In the genomic region with DNA sequence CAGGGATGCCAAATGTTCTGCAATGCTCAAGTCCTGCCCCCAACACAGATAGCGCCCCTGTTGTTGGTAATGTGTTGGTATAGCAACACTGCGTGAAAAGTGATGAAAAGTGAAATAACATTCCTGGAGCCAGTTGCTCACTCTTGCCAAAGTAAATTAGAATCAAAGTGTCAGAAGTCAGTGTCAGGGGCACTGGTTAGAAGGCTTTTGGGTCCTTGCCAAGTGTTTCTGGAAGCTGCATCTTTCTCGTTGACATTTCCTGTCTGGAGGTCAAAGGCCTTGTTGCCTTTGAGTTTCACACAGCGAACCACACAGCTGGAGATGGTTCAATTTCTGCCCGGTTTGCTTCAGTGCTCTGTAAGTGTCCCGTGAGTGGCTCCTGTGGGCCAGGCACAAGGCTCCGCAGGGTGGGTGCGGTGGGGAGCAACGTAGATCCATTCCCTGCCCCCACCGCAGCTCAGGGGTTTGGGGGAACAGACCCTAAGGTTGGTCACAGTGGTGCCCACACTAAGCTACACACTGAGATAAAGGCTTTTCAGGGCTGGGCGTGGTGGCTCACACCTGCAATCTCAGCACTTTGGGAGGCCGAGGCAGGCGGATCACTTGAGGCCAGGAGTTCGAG, we compare ENCODE assay signal across 1 cellular context.
TF ChIP-seq lines count a peak whose summit lies in the region.

No MANE protein-coding gene starts in this region.

TF ChIP-seq in HepG2, 621 proteins besides CTCF, POLR2A, EP300 and RAD21 (continued from another document and continues in another):
- TF ChIP-seq, protein P1, sequence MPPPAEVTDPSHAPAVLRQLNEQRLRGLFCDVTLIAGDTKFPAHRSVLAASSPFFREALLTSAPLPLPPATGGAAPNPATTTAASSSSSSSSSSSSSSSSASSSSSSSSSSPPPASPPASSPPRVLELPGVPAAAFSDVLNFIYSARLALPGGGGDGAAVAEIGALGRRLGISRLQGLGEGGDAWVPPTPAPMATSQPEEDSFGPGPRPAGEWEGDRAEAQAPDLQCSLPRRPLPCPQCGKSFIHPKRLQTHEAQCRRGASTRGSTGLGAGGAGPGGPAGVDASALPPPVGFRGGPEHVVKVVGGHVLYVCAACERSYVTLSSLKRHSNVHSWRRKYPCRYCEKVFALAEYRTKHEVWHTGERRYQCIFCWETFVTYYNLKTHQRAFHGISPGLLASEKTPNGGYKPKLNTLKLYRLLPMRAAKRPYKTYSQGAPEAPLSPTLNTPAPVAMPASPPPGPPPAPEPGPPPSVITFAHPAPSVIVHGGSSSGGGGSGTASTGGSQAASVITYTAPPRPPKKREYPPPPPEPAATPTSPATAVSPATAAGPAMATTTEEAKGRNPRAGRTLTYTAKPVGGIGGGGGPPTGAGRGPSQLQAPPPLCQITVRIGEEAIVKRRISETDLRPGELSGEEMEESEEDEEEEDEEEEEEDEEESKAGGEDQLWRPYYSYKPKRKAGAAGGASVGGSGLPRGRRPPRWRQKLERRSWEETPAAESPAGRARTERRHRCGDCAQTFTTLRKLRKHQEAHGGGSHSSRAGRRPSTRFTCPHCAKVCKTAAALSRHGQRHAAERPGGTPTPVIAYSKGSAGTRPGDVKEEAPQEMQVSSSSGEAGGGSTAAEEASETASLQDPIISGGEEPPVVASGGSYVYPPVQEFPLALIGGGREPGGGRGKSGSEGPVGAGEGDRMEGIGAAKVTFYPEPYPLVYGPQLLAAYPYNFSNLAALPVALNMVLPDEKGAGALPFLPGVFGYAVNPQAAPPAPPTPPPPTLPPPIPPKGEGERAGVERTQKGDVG (CRISPR knock-in tag; IDR thresholded peaks at IDR 0.05; ENCODE audit: borderline replicate concordance): peak; percentile 88
- TF ChIP-seq SSRP1 (CRISPR knock-in tag; IDR thresholded peaks at IDR 0.05) (peak; percentile 68; the same call in 1 of the 2 replicates), MEIS1 (CRISPR knock-in tag; IDR thresholded peaks at IDR 0.05; ENCODE audit: borderline replicate concordance) (peak; percentile 91; the same call in 1 of the 2 replicates), ZNF672 (CRISPR knock-in tag; IDR thresholded peaks at IDR 0.05) (no peak), SMC3 (IDR thresholded peaks at IDR 0.05; ENCODE audit: low read length) (peak; percentile 27; the same call in 1 of the 2 replicates), FOXC1 (CRISPR knock-in tag; IDR thresholded peaks at IDR 0.05; ENCODE audit: borderline replicate concordance) (peak; percentile 58; the same call in 1 of the 2 replicates), WIZ (CRISPR knock-in tag; IDR thresholded peaks at IDR 0.05) (no peak), GATAD2A (CRISPR knock-in tag; IDR thresholded peaks at IDR 0.05) (peak; percentile 98), ZFY (CRISPR knock-in tag; IDR thresholded peaks at IDR 0.05) (peak; percentile 39; the same call in 1 of the 2 replicates), ZNF530 (CRISPR knock-in tag; IDR thresholded peaks at IDR 0.05; ENCODE audit: low read depth) (no peak), SNAI1 (CRISPR knock-in tag; IDR thresholded peaks at IDR 0.05; ENCODE audit: borderline replicate concordance) (no peak), NFRKB (IDR thresholded peaks at IDR 0.05) (no peak), SOX6 (IDR thresholded peaks at IDR 0.05) (no peak), SOX6 (CRISPR knock-in tag; IDR thresholded peaks at IDR 0.05) (peak; percentile 88), SUZ12 (IDR thresholded peaks at IDR 0.05; ENCODE audit: low read depth, low read length) (no peak), PRMT3 (CRISPR knock-in tag; IDR thresholded peaks at IDR 0.05; ENCODE audit: borderline replicate concordance, low read depth) (no peak), CREB1 (IDR thresholded peaks at IDR 0.05) (no peak), CREB1 (CRISPR knock-in tag; IDR thresholded peaks at IDR 0.05) (0 out of 2 replicates have a peak, but pooled peaks have one; percentile 26), NR3C1 (CRISPR knock-in tag; IDR thresholded peaks at IDR 0.05) (no peak), ZFP37 (CRISPR knock-in tag; IDR thresholded peaks at IDR 0.05; ENCODE audit: borderline replicate concordance) (no peak), ZNF562 (CRISPR knock-in tag; IDR thresholded peaks at IDR 0.05; ENCODE audit: borderline replicate concordance) (no peak), ZBTB8A (CRISPR knock-in tag; IDR thresholded peaks at IDR 0.05; ENCODE audit: borderline replicate concordance, low read depth) (no peak), ISL2 (CRISPR knock-in tag; IDR thresholded peaks at IDR 0.05) (peak; percentile 80), ZNF83 (CRISPR knock-in tag; IDR thresholded peaks at IDR 0.05; ENCODE audit: borderline replicate concordance) (peak; percentile 32; the same call in 1 of the 2 replicates), ZNF12 (CRISPR knock-in tag; IDR thresholded peaks at IDR 0.05) (no peak), ZNF460 (CRISPR knock-in tag; IDR thresholded peaks at IDR 0.05; ENCODE audit: borderline replicate concordance) (peak; percentile 96), KLF16 (CRISPR knock-in tag; IDR thresholded peaks at IDR 0.05) (peak in 1 of 2 experiments; percentile 87; a peak in 2 of 4 replicates), NR2F6 (IDR thresholded peaks at IDR 0.05) (peak; percentile 99), NR2F6 (CRISPR knock-in tag; IDR thresholded peaks at IDR 0.05) (peak; percentile 100), NPAS2 (CRISPR knock-in tag; IDR thresholded peaks at IDR 0.05; ENCODE audit: borderline replicate concordance) (no peak), ZBTB42 (CRISPR knock-in tag; IDR thresholded peaks at IDR 0.05) (peak; percentile 90; the same call in 1 of the 2 replicates), HOXA5 (CRISPR knock-in tag; IDR thresholded peaks at IDR 0.05) (0 out of 2 replicates have a peak, but pooled peaks have one; percentile 41), HNF4G (IDR thresholded peaks at IDR 0.05; ENCODE audit: borderline replicate concordance, low read depth, low read length) (peak; percentile 86), HNF4G (CRISPR knock-in tag; IDR thresholded peaks at IDR 0.05; ENCODE audit: borderline replicate concordance, low read depth) (peak; percentile 94), SIN3A (IDR thresholded peaks at IDR 0.05; ENCODE audit: borderline replicate concordance, low read depth, low read length) (peak; percentile 81; the same call in 1 of the 2 replicates), ZFP62 (CRISPR knock-in tag; IDR thresholded peaks at IDR 0.05) (no peak), RAD51 (IDR thresholded peaks at IDR 0.05; ENCODE audit: borderline replicate concordance) (no peak), ZNF33A (CRISPR knock-in tag; IDR thresholded peaks at IDR 0.05; ENCODE audit: borderline replicate concordance) (no peak), ZNF263 (CRISPR knock-in tag; IDR thresholded peaks at IDR 0.05) (no peak), MAF1 (CRISPR knock-in tag; IDR thresholded peaks at IDR 0.05; ENCODE audit: borderline replicate concordance) (no peak), ZNF496 (CRISPR knock-in tag; IDR thresholded peaks at IDR 0.05; ENCODE audit: insufficient replicate concordance) (no peak), ZNF563 (CRISPR knock-in tag; IDR thresholded peaks at IDR 0.05) (no peak), ZNF782 (CRISPR knock-in tag; IDR thresholded peaks at IDR 0.05; ENCODE audit: borderline replicate concordance) (no peak)
- TF ChIP-seq, protein P2, sequence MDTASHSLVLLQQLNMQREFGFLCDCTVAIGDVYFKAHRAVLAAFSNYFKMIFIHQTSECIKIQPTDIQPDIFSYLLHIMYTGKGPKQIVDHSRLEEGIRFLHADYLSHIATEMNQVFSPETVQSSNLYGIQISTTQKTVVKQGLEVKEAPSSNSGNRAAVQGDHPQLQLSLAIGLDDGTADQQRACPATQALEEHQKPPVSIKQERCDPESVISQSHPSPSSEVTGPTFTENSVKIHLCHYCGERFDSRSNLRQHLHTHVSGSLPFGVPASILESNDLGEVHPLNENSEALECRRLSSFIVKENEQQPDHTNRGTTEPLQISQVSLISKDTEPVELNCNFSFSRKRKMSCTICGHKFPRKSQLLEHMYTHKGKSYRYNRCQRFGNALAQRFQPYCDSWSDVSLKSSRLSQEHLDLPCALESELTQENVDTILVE (CRISPR knock-in tag; IDR thresholded peaks at IDR 0.05): peak; percentile 81
- TF ChIP-seq, protein P3, sequence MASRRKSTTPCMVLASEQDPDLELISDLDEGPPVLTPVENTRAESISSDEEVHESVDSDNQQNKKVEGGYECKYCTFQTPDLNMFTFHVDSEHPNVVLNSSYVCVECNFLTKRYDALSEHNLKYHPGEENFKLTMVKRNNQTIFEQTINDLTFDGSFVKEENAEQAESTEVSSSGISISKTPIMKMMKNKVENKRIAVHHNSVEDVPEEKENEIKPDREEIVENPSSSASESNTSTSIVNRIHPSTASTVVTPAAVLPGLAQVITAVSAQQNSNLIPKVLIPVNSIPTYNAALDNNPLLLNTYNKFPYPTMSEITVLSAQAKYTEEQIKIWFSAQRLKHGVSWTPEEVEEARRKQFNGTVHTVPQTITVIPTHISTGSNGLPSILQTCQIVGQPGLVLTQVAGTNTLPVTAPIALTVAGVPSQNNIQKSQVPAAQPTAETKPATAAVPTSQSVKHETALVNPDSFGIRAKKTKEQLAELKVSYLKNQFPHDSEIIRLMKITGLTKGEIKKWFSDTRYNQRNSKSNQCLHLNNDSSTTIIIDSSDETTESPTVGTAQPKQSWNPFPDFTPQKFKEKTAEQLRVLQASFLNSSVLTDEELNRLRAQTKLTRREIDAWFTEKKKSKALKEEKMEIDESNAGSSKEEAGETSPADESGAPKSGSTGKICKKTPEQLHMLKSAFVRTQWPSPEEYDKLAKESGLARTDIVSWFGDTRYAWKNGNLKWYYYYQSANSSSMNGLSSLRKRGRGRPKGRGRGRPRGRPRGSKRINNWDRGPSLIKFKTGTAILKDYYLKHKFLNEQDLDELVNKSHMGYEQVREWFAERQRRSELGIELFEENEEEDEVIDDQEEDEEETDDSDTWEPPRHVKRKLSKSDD (CRISPR knock-in tag; IDR thresholded peaks at IDR 0.05; ENCODE audit: low read depth): peak; percentile 65; the same call in 1 of the 2 replicates
- TF ChIP-seq, protein P4, sequence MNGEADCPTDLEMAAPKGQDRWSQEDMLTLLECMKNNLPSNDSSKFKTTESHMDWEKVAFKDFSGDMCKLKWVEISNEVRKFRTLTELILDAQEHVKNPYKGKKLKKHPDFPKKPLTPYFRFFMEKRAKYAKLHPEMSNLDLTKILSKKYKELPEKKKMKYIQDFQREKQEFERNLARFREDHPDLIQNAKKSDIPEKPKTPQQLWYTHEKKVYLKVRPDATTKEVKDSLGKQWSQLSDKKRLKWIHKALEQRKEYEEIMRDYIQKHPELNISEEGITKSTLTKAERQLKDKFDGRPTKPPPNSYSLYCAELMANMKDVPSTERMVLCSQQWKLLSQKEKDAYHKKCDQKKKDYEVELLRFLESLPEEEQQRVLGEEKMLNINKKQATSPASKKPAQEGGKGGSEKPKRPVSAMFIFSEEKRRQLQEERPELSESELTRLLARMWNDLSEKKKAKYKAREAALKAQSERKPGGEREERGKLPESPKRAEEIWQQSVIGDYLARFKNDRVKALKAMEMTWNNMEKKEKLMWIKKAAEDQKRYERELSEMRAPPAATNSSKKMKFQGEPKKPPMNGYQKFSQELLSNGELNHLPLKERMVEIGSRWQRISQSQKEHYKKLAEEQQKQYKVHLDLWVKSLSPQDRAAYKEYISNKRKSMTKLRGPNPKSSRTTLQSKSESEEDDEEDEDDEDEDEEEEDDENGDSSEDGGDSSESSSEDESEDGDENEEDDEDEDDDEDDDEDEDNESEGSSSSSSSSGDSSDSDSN (CRISPR knock-in tag; IDR thresholded peaks at IDR 0.05): peak; percentile 71
- TF ChIP-seq, protein P5, sequence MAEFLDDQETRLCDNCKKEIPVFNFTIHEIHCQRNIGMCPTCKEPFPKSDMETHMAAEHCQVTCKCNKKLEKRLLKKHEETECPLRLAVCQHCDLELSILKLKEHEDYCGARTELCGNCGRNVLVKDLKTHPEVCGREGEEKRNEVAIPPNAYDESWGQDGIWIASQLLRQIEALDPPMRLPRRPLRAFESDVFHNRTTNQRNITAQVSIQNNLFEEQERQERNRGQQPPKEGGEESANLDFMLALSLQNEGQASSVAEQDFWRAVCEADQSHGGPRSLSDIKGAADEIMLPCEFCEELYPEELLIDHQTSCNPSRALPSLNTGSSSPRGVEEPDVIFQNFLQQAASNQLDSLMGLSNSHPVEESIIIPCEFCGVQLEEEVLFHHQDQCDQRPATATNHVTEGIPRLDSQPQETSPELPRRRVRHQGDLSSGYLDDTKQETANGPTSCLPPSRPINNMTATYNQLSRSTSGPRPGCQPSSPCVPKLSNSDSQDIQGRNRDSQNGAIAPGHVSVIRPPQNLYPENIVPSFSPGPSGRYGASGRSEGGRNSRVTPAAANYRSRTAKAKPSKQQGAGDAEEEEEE (CRISPR knock-in tag; IDR thresholded peaks at IDR 0.05; ENCODE audit: borderline replicate concordance): no peak
- TF ChIP-seq, protein P6, sequence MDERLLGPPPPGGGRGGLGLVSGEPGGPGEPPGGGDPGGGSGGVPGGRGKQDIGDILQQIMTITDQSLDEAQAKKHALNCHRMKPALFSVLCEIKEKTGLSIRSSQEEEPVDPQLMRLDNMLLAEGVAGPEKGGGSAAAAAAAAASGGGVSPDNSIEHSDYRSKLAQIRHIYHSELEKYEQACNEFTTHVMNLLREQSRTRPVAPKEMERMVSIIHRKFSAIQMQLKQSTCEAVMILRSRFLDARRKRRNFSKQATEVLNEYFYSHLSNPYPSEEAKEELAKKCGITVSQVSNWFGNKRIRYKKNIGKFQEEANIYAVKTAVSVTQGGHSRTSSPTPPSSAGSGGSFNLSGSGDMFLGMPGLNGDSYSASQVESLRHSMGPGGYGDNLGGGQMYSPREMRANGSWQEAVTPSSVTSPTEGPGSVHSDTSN (CRISPR knock-in tag; IDR thresholded peaks at IDR 0.05): 0 out of 2 replicates have a peak, but pooled peaks have one; percentile 15
- TF ChIP-seq, protein P7, sequence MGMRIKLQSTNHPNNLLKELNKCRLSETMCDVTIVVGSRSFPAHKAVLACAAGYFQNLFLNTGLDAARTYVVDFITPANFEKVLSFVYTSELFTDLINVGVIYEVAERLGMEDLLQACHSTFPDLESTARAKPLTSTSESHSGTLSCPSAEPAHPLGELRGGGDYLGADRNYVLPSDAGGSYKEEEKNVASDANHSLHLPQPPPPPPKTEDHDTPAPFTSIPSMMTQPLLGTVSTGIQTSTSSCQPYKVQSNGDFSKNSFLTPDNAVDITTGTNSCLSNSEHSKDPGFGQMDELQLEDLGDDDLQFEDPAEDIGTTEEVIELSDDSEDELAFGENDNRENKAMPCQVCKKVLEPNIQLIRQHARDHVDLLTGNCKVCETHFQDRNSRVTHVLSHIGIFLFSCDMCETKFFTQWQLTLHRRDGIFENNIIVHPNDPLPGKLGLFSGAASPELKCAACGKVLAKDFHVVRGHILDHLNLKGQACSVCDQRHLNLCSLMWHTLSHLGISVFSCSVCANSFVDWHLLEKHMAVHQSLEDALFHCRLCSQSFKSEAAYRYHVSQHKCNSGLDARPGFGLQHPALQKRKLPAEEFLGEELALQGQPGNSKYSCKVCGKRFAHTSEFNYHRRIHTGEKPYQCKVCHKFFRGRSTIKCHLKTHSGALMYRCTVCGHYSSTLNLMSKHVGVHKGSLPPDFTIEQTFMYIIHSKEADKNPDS (CRISPR knock-in tag; IDR thresholded peaks at IDR 0.05): no peak
- TF ChIP-seq, protein P8, sequence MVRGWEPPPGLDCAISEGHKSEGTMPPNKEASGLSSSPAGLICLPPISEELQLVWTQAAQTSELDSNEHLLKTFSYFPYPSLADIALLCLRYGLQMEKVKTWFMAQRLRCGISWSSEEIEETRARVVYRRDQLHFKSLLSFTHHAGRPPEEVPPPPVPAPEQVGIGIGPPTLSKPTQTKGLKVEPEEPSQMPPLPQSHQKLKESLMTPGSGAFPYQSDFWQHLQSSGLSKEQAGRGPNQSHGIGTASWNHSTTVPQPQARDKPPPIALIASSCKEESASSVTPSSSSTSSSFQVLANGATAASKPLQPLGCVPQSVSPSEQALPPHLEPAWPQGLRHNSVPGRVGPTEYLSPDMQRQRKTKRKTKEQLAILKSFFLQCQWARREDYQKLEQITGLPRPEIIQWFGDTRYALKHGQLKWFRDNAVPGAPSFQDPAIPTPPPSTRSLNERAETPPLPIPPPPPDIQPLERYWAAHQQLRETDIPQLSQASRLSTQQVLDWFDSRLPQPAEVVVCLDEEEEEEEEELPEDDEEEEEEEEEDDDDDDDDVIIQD (CRISPR knock-in tag; IDR thresholded peaks at IDR 0.05; ENCODE audit: low read depth): peak; percentile 76; the same call in 1 of the 2 replicates
